Comparison of ENCODE assay signal across 15 cellular contexts in genomic region chr12:122067548-122067947, GRCh38. TPM values are rescaled to one million over a fixed set of nuclear protein-coding genes. Genes with fewer than 3 reads are reported as not detected.
A peak's percentile ranks its signal among the peaks of the same experiment; 100 is the strongest.
DNase-seq lines count a peak whose midpoint lies in the region; ATAC-seq, FAIRE-seq and TF ChIP-seq lines count a peak whose summit lies in the region.
"Had no signal": no experiment of that assay in that cellular context is flagged by ENCODE, and none has a peak within 500 bp of the region (broad histone marks: within the 10 kb centered on the region; RNA-seq: fewer than 3 reads in every experiment).

No MANE protein-coding gene starts in this region.

- peaks cover 3% of the 10 kb centered on the region for H3K27me3 Mint-ChIP-seq in activated CD4-positive, alpha-beta memory T cell treated with anti-CD3 and anti-CD28 coated beads, Interleukin-2, amount 10 ng/mL, durations not matched to agents 7 days and 5 days
- H3K27me3 Mint-ChIP-seq in naive B cell: no peaks in the 10 kb centered on the region
- H3K27me3 Mint-ChIP-seq: brain had no signal

- H3K27me3 ChIP-seq in psoas muscle (ENCODE audit: insufficient read depth in 3 of 3, low read length in 2 of 3): no peaks in the 10 kb centered on the region
- no peaks in the 10 kb centered on the region for H3K27me3 ChIP-seq in HepG2 (ENCODE audit: control insufficient read depth in 1 of 2, insufficient read depth in 2 of 2, low read length in 2 of 2)
- H3K27me3 ChIP-seq: uterus had no signal

- TF ChIP-seq CTCF in 22Rv1 (IDR thresholded peaks at IDR 0.05) (no peak), psoas muscle (IDR thresholded peaks at IDR 0.05) (no peak), HepG2 (CRISPR knock-in tag; IDR thresholded peaks at IDR 0.05) (no peak)

- no peak overlapping the region for H3K9ac ChIP-seq in HepG2 (ENCODE audit: insufficient read depth, low read depth, low read length)

- CTCF ChIA-PET in activated CD4-positive, alpha-beta memory T cell treated with anti-CD3 and anti-CD28 coated beads, Interleukin-2, amount 10 ng/mL, durations not matched to agents 7 days and 5 days (lab: Charles Lee): interaction anchor here (0.6 to 3.6 kb wide), 4 partner anchors 13 to 53 kb away, joined by 3 to 14 read pairs (median 3); no protein-coding TSS in a partner anchor
- CTCF ChIA-PET in HepG2 (lab: Yijun Ruan, JAX; ENCODE audit: low intra/inter-chr PET ratio, low total read pairs): no interaction called here

- H3K27ac Mint-ChIP-seq in activated CD4-positive, alpha-beta memory T cell treated with anti-CD3 and anti-CD28 coated beads, Interleukin-2, amount 10 ng/mL, durations not matched to agents 7 days and 5 days: peak overlapping the region; percentile 44
- H3K27ac Mint-ChIP-seq in naive B cell: peak overlapping the region in 5 of 6 donors; percentile 65 to 96 (median 75)

- intact Hi-C loops in psoas muscle (cut with DNase I) (no loop called here), HepG2 (cut with micrococcal nuclease; ENCODE audit: unreplicated experiment) (no loop called here)

- DNase-seq in activated CD4-positive, alpha-beta memory T cell treated with anti-CD3 and anti-CD28 coated beads, Interleukin-2, amount 10 ng/mL, durations not matched to agents 7 days and 5 days: no peak
- no peak for DNase-seq in naive B cell
- no peak for DNase-seq in NCI-H187 (lab: John Stamatoyannopoulos, UW)
- DNase-seq in psoas muscle: no peak
- no peak for DNase-seq in epidermal melanocyte (ENCODE audit: insufficient read length, low spot score)
- no peak for DNase-seq in HepG2 (ENCODE audit: low spot score)
- DNase-seq: GOT3, hypothalamus, NCI-H1436 treated with DMSO at 0.1 percent for 48 hours, NCI-H69, uterus had no signal

- ATAC-seq in GM21737 (IDR thresholded peaks at IDR 0.05; ENCODE audit: unreplicated experiment) (peak; percentile 14), naive B cell (ENCODE audit: low read depth in 2 of 2) (peak in 1 of 2 donors; percentile 8), psoas muscle (no peak), HepG2 (no peak)

- H3K4me3 ChIP-seq in psoas muscle (no peak overlapping the region), HepG2 (replicated peaks in 1 of 3; ENCODE audit: insufficient read depth in 1 of 3, low read depth in 2 of 3, low read length in 3 of 3) (no peak overlapping the region)
- H3K4me3 ChIP-seq: uterus had no signal

- H3K36me3 ChIP-seq in psoas muscle (ENCODE audit: insufficient read depth in 1 of 2, low read depth in 1 of 2) (no peaks in the 10 kb centered on the region), HepG2 (replicated peaks in 1 of 2; ENCODE audit: control insufficient read depth in 1 of 2, insufficient read depth in 2 of 2, low read length in 2 of 2) (no peaks in the 10 kb centered on the region)
- H3K36me3 ChIP-seq: uterus had no signal

- H4K20me1 ChIP-seq in HepG2 (ENCODE audit: insufficient read depth, low read length): no peaks in the 10 kb centered on the region

- H3K79me2 ChIP-seq in HepG2 (ENCODE audit: insufficient read depth, low read length): no peaks in the 10 kb centered on the region

- BruUV-seq in HepG2 (replicated peaks; lab: Mats Ljungman, UMichigan): no TSS peak

- no peak overlapping the region for H2AFZ ChIP-seq in HepG2 (ENCODE audit: low read length)

- H3K27ac ChIP-seq in 22Rv1 (peak overlapping the region; percentile 17; the same call in 1 of the 2 replicates), psoas muscle (no peak overlapping the region), HepG2 (ENCODE audit: extremely low read length, insufficient read depth, low read length) (no peak overlapping the region)
- H3K27ac ChIP-seq: C4-2B had no signal

- H3K4me1 ChIP-seq in psoas muscle (peaks cover 28% of the 10 kb centered on the region), HepG2 (ENCODE audit: insufficient read depth, low read length) (peaks cover 48% of the 10 kb centered on the region)

- H3K9me3 Mint-ChIP-seq in activated CD4-positive, alpha-beta memory T cell treated with anti-CD3 and anti-CD28 coated beads, Interleukin-2, amount 10 ng/mL, durations not matched to agents 7 days and 5 days: no peaks in the 10 kb centered on the region
- no peaks in the 10 kb centered on the region for H3K9me3 Mint-ChIP-seq in naive B cell

- H3K4me2 ChIP-seq in HepG2 (ENCODE audit: low read depth, low read length): no peak overlapping the region

- 95 to 100% (median 99%) methylated on average over 5 of the region's 5 CpGs for WGBS in psoas muscle, 3 donors
- WGBS in HepG2 (ENCODE audit: low lambda C conversion rate): 94% methylated on average over 5 of the region's 5 CpGs

- POLR2A ChIA-PET in activated CD4-positive, alpha-beta memory T cell treated with anti-CD3 and anti-CD28 coated beads, Interleukin-2, amount 10 ng/mL, durations not matched to agents 7 days and 5 days (lab: Charles Lee): interaction anchor here (0.7 to 2.0 kb wide), 3 partner anchors 11 to 1151 kb away, joined by 3 to 9 read pairs (median 3); partner anchors contain the start of gene MLXIP
- POLR2A ChIA-PET in HepG2 (lab: Yijun Ruan, JAX): no interaction called here

- TF ChIP-seq EP300 in HepG2 (IDR thresholded peaks at IDR 0.05; ENCODE audit: low read depth in 2 of 2, low read length in 2 of 2) (no peak), HepG2 (CRISPR knock-in tag; IDR thresholded peaks at IDR 0.05; ENCODE audit: borderline replicate concordance) (no peak)

- no peak overlapping the region for H3K4me3 Mint-ChIP-seq in activated CD4-positive, alpha-beta memory T cell treated with anti-CD3 and anti-CD28 coated beads, Interleukin-2, amount 10 ng/mL, durations not matched to agents 7 days and 5 days
- H3K4me3 Mint-ChIP-seq in naive B cell: peak overlapping the region; percentile 34 to 90 (median 76)

- no peaks in the 10 kb centered on the region for H3K36me3 Mint-ChIP-seq in activated CD4-positive, alpha-beta memory T cell treated with anti-CD3 and anti-CD28 coated beads, Interleukin-2, amount 10 ng/mL, durations not matched to agents 7 days and 5 days (ENCODE audit: low read depth)
- H3K36me3 Mint-ChIP-seq in naive B cell: no peaks in the 10 kb centered on the region

- in situ Hi-C loops in HepG2 (cut with HindIII; ENCODE audit: extremely low pct_ligation_motif_present, low pct_unique_long_range_greater_than_20kb): no loop called here

- FAIRE-seq in HepG2 (lab: Jason Lieb, UNC): no peak

- no peak for TF ChIP-seq POLR2A in HepG2 (IDR thresholded peaks at IDR 0.05; ENCODE audit: insufficient read depth in 1 of 2, low read depth in 2 of 2, low read length in 2 of 2)

- peaks cover 15% of the 10 kb centered on the region for H3K4me1 Mint-ChIP-seq in activated CD4-positive, alpha-beta memory T cell treated with anti-CD3 and anti-CD28 coated beads, Interleukin-2, amount 10 ng/mL, durations not matched to agents 7 days and 5 days
- H3K4me1 Mint-ChIP-seq in naive B cell: peaks cover 42 to 59% (median 44%) of the 10 kb centered on the region in 3 donors

- H3K9me3 ChIP-seq in psoas muscle (no peaks in the 10 kb centered on the region), HepG2 (ENCODE audit: low read length) (no peaks in the 10 kb centered on the region)
- H3K9me3 ChIP-seq: uterus had no signal

- no peak for TF ChIP-seq RAD21 in HepG2 (CRISPR knock-in tag; IDR thresholded peaks at IDR 0.05)

RNA-seq across cellular contexts. Expression of gene MLXIP, which starts 11.0 kb away (rescaled TPM):
- total RNA-seq in activated CD4-positive, alpha-beta memory T cell treated with anti-CD3 and anti-CD28 coated beads, Interleukin-2, amount 10 ng/mL, durations not matched to agents 7 days and 5 days: 10 to 100 TPM; 26.0 to 29.6 TPM
- 10 to 100 TPM in 4 of 6 donors, 1 to 10 TPM in 2; 8.5 to 30.4 (median 11.0) TPM for polyA plus RNA-seq in naive B cell (ENCODE audit: low read depth in 6 of 6)
- 100 to 1,000 TPM; 114 to 184 (median 137) TPM for total RNA-seq in psoas muscle
- 100 to 1,000 TPM in 1 of 3 donors, 10 to 100 TPM in 2; 50.9 to 114 (median 55.0) TPM for polyA plus RNA-seq in psoas muscle
- total RNA-seq in HepG2 (2016; rRNA removed; fragmentation: Illumina TruSeq; extraction: Trizol): 4.4 and 5.3 TPM in 2 replicates
- total RNA-seq in HepG2 (2016; cell fraction: cytosol; rRNA removed; fragmentation: Illumina TruSeq; extraction: Trizol; ENCODE audit: low read depth): 23.5 and 32.3 TPM in 2 replicates
- 4.0 and 6.0 TPM in 2 replicates for total RNA-seq in HepG2 (2016; cell fraction: insoluble cytoplasmic fraction; rRNA removed; fragmentation: Illumina TruSeq; extraction: Trizol)
- 9.3 and 10.6 TPM in 2 replicates for total RNA-seq in HepG2 (2016; cell fraction: membrane; rRNA removed; fragmentation: Illumina TruSeq; extraction: Trizol)
- 7.4 and 8.4 TPM in 2 replicates for total RNA-seq in HepG2 (2016; cell fraction: nucleus; rRNA removed; fragmentation: Illumina TruSeq; extraction: Trizol)
- polyA plus RNA-seq in HepG2 (2011; rRNA removed): 6.3 and 6.7 TPM in 2 replicates
- 2.2 and 2.4 TPM in 2 replicates for polyA plus RNA-seq in HepG2 (2011; cell fraction: cytosol; rRNA removed)
- polyA plus RNA-seq in HepG2 (2011; cell fraction: nucleus; rRNA removed): 25.4 and 79.6 TPM in 2 replicates
- polyA plus RNA-seq in HepG2 (2012): 10.8 and 14.9 TPM in 2 replicates
- 8.7 and 8.8 TPM in 2 replicates for polyA plus RNA-seq in HepG2 (2016; cell fraction: cytosol; fragmentation: Illumina TruSeq; extraction: Trizol; ENCODE audit: low read depth)
- polyA plus RNA-seq in HepG2 (2016; cell fraction: insoluble cytoplasmic fraction; fragmentation: Illumina TruSeq; extraction: Trizol; ENCODE audit: low read depth): 6.2 and 10.8 TPM in 2 replicates
- polyA plus RNA-seq in HepG2 (2016; cell fraction: membrane; fragmentation: Illumina TruSeq; extraction: Trizol; ENCODE audit: low read depth): 12.2 and 13.1 TPM in 2 replicates
- polyA plus RNA-seq in HepG2 (2016; cell fraction: nucleus; fragmentation: Illumina TruSeq; extraction: Trizol; ENCODE audit: insufficient read depth, low read depth): 23.5 and 26.5 TPM in 2 replicates
- polyA minus RNA-seq in HepG2 (2011; rRNA and poly(A)+ RNA removed; ENCODE audit: low replicate concordance): 10.1 and 18.6 TPM in 2 replicates
- 6.0 and 7.2 TPM in 2 replicates for polyA minus RNA-seq in HepG2 (2011; cell fraction: cytosol; rRNA and poly(A)+ RNA removed)
- polyA minus RNA-seq in HepG2 (2011; cell fraction: nucleus; rRNA and poly(A)+ RNA removed): 12.4 and 12.6 TPM in 2 replicates

RNA-seq across cellular contexts. Expression of gene BCL7A, which starts 45.9 kb away (rescaled TPM):
- 1 to 10 TPM; 3.7 to 4.2 TPM for total RNA-seq in activated CD4-positive, alpha-beta memory T cell treated with anti-CD3 and anti-CD28 coated beads, Interleukin-2, amount 10 ng/mL, durations not matched to agents 7 days and 5 days
- 100 to 1,000 TPM in 3 of 6 donors, 10 to 100 TPM in 3; 65.2 to 135 (median 87.0) TPM for polyA plus RNA-seq in naive B cell (ENCODE audit: low read depth in 6 of 6)
- 10 to 100 TPM; 11.3 to 14.3 (median 12.5) TPM for total RNA-seq in psoas muscle
- 1 to 10 TPM; 3.6 to 8.1 (median 6.5) TPM for polyA plus RNA-seq in psoas muscle
- total RNA-seq in HepG2 (2016; rRNA removed; fragmentation: Illumina TruSeq; extraction: Trizol): 6.2 and 6.3 TPM in 2 replicates
- total RNA-seq in HepG2 (2016; cell fraction: cytosol; rRNA removed; fragmentation: Illumina TruSeq; extraction: Trizol; ENCODE audit: low read depth): 2.2 TPM in 2 replicates
- total RNA-seq in HepG2 (2016; cell fraction: insoluble cytoplasmic fraction; rRNA removed; fragmentation: Illumina TruSeq; extraction: Trizol): 6.1 and 6.8 TPM in 2 replicates
- 3.4 and 3.6 TPM in 2 replicates for total RNA-seq in HepG2 (2016; cell fraction: membrane; rRNA removed; fragmentation: Illumina TruSeq; extraction: Trizol)
- total RNA-seq in HepG2 (2016; cell fraction: nucleus; rRNA removed; fragmentation: Illumina TruSeq; extraction: Trizol): 3.7 and 4.3 TPM in 2 replicates
- 4.1 and 5.4 TPM in 2 replicates for polyA plus RNA-seq in HepG2 (2011; rRNA removed)
- polyA plus RNA-seq in HepG2 (2011; cell fraction: cytosol; rRNA removed): 4.0 and 4.8 TPM in 2 replicates
- polyA plus RNA-seq in HepG2 (2011; cell fraction: nucleus; rRNA removed): 6.8 and 7.1 TPM in 2 replicates
- 2.4 and 5.0 TPM in 2 replicates for polyA plus RNA-seq in HepG2 (2012)
- 0.48 and 0.57 TPM in 2 replicates for polyA plus RNA-seq in HepG2 (2016; cell fraction: cytosol; fragmentation: Illumina TruSeq; extraction: Trizol; ENCODE audit: low read depth)
- 5.6 and 7.4 TPM in 2 replicates for polyA plus RNA-seq in HepG2 (2016; cell fraction: insoluble cytoplasmic fraction; fragmentation: Illumina TruSeq; extraction: Trizol; ENCODE audit: low read depth)
- polyA plus RNA-seq in HepG2 (2016; cell fraction: membrane; fragmentation: Illumina TruSeq; extraction: Trizol; ENCODE audit: low read depth): 1.6 and 1.7 TPM in 2 replicates
- 7.0 and 8.7 TPM in 2 replicates for polyA plus RNA-seq in HepG2 (2016; cell fraction: nucleus; fragmentation: Illumina TruSeq; extraction: Trizol; ENCODE audit: insufficient read depth, low read depth)
- 5.1 and 5.3 TPM in 2 replicates for polyA minus RNA-seq in HepG2 (2011; rRNA and poly(A)+ RNA removed; ENCODE audit: low replicate concordance)
- 2.1 and 3.2 TPM in 2 replicates for polyA minus RNA-seq in HepG2 (2011; cell fraction: cytosol; rRNA and poly(A)+ RNA removed)
- polyA minus RNA-seq in HepG2 (2011; cell fraction: nucleus; rRNA and poly(A)+ RNA removed): 3.6 TPM in 2 replicates
